In the genomic region with DNA sequence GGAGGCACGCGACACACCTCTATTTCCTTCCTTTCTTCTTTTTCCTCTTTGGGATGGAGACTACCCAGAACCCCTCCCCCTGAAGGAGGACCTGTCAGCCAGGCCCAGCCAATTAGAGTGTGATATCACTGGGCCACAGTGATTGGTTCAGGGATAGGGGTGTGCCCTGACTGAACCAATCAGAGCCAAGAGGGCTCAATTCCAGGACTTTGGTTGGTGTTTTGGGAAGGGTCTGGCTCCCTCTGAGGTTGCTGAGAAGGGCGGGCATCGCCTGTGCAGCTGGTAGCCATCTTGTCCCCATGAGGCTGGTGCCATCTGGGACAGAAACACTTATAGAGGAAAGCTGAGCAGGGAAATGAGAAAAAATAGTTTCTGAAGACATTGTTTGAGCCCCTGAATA, we compare ENCODE assay signal across 16 cellular contexts.
DNase-seq lines count a peak whose midpoint lies in the region; ATAC-seq, FAIRE-seq and TF ChIP-seq lines count a peak whose summit lies in the region.
"Had no signal": no experiment of that assay in that cellular context is flagged by ENCODE, and none has a peak within 500 bp of the region (broad histone marks: within the 10 kb centered on the region; RNA-seq: fewer than 3 reads in every experiment).

No MANE protein-coding gene starts in this region.

- TF ChIP-seq CTCF in astrocyte of the spinal cord (IDR thresholded peaks at IDR 0.05; ENCODE audit: low read depth, low read length), result no peak

- in situ Hi-C loops in astrocyte of the spinal cord (cut with HindIII; ENCODE audit: low sequenced_read_pairs), result no loop called here

- DNase-seq in COLO829 (ENCODE audit: low spot score) (peak; percentile 22), H54 (ENCODE audit: insufficient read length, low spot score) (peak; percentile 26), NCI-H2171 (lab: John Stamatoyannopoulos, UW) (peak; percentile 50), astrocyte of the spinal cord (ENCODE audit: low read depth, low spot score) (peak; percentile 3), NCI-H187 (lab: John Stamatoyannopoulos, UW) (no peak), left lobe of liver (ENCODE audit: low spot score) (no peak)
- DNase-seq in effector CD4-positive, alpha-beta T cell, result no peak
- DNase-seq: activated T-cell treated with anti-CD3 and anti-CD28 coated beads, Interleukin-2, amount 50 U/mL, for 72 hours; GM23248; head of caudate nucleus; lower lobe of right lung; naive thymus-derived CD4-positive, alpha-beta T cell; NCI-H2081 treated with DMSO at 0.1 percent for 48 hours; small intestine; WERI-Rb-1 had no signal

- ATAC-seq in HG02870 (IDR thresholded peaks at IDR 0.05; ENCODE audit: unreplicated experiment), result no peak
- no peak for ATAC-seq in left lobe of liver
- ATAC-seq: activated T-cell treated with anti-CD3 and anti-CD28 coated beads, Interleukin-2, amount 50 U/mL, for 72 hours; lower lobe of right lung; naive thymus-derived CD4-positive, alpha-beta T cell had no signal

- TF ChIP-seq POLR2A in H54 (IDR thresholded peaks at IDR 0.05; ENCODE audit: low read depth, low read length), result no peak

- no peak for FAIRE-seq in H54 (lab: Jason Lieb, UNC)
- FAIRE-seq: small intestine had no signal

- no peak overlapping the region for H3K4me3 ChIP-seq in astrocyte of the spinal cord (ENCODE audit: low read depth, low read length)
- H3K4me3 ChIP-seq: GM23248, lower lobe of right lung had no signal

Comparison
In these comparisons a context has a peak if more than half of its experiments do, and no peak if none do; other contexts are left out.
1. DNase-seq: peak in COLO829 (single experiment), H54 (single experiment), NCI-H2171 (single experiment) and astrocyte of the spinal cord (single experiment); none in NCI-H187 (0 of 2), left lobe of liver (single experiment) and effector CD4-positive, alpha-beta T cell (single experiment).